ENCODE assay signal across 18 cellular contexts in genomic region chr5:115417076-115417475, GRCh38.
DNase-seq lines count a peak whose midpoint lies in the region; ATAC-seq and TF ChIP-seq lines count a peak whose summit lies in the region.
"Had no signal": no experiment of that assay in that cellular context is flagged by ENCODE, and none has a peak within 500 bp of the region (broad histone marks: within the 10 kb centered on the region; RNA-seq: fewer than 3 reads in every experiment).

No MANE protein-coding gene starts in this region.

- DNase-seq in Calu3 (no peak), medulla oblongata (ENCODE audit: extremely low spot score) (peak; percentile 44), substantia nigra (lab: John Stamatoyannopoulos, UW) (peak in 1 of 49 donors; percentile 7), right lobe of liver (no peak), sigmoid colon (no peak)
- no peak for DNase-seq in stimulated activated naive CD4-positive, alpha-beta T cell treated with Interleukin-2 at 50 U/mL for 16 hours (lab: John Stamatoyannopoulos, UW)
- DNase-seq: DMS 273 treated with DMSO at 0.1 percent for 48 hours; GF-D8; GOT3; Kasumi-1; NCI-H1105; NCI-H1694 treated with DMSO at 0.1 percent for 48 hours; NCI-H345; NK-92 treated with Interleukin-12 subunit alpha and Interleukin-12 subunit beta, amount 100 ng/mL, for 24 hours; RPMI8226 had no signal

- 42% methylated on average over 2 of the region's 3 CpGs for WGBS in right lobe of liver (ENCODE audit: insufficient coverage, low coverage, low lambda C conversion rate, missing lambda C conversion rate)
- WGBS in sigmoid colon, 2 donors = 84 to 93% methylated on average over 3 of the region's 3 CpGs

- no peaks in the 10 kb centered on the region for H3K4me1 ChIP-seq in right lobe of liver
- H3K4me1 ChIP-seq in sigmoid colon = peaks cover 0 to 20% (median 9%) of the 10 kb centered on the region in 4 donors

- CTCF ChIA-PET in Calu3 (lab: Charles Lee) = interaction anchor here (0.6 to 1.2 kb wide), 2 partner anchors 9 to 24 kb away, joined by 3 read pairs; no protein-coding TSS in a partner anchor

- no TSS peak for BruUV-seq in Calu3 (replicated peaks; lab: Mats Ljungman, UMichigan)

- TF ChIP-seq CTCF in Calu3 (IDR thresholded peaks at IDR 0.05; ENCODE audit: unreplicated experiment) (no peak), right lobe of liver (IDR thresholded peaks at IDR 0.05) (no peak), sigmoid colon (IDR thresholded peaks at IDR 0.05) (no peak)

- ATAC-seq in right lobe of liver (no peak), GM18909 (IDR thresholded peaks at IDR 0.05; ENCODE audit: poor library complexity, unreplicated experiment) (no peak)

- peaks cover 74% of the 10 kb centered on the region for H3K4me1 Mint-ChIP-seq in Calu3 (ENCODE audit: low read depth, unreplicated experiment)

- H3K27me3 ChIP-seq in right lobe of liver = no peaks in the 10 kb centered on the region
- no peaks in the 10 kb centered on the region for H3K27me3 ChIP-seq in sigmoid colon

- TF ChIP-seq POLR2A in right lobe of liver (IDR thresholded peaks at IDR 0.05) (no peak), sigmoid colon (IDR thresholded peaks at IDR 0.05) (no peak)

- peak overlapping the region; percentile 96 for H3K27ac Mint-ChIP-seq in Calu3 (ENCODE audit: unreplicated experiment)
- H3K27ac Mint-ChIP-seq: IgD-negative memory B cell had no signal

- intact Hi-C loops in Calu3 (cut with micrococcal nuclease; ENCODE audit: unreplicated experiment) = loop anchor here (5.0 kb wide), 1 partner anchor 115 kb away; no protein-coding TSS in a partner anchor
- intact Hi-C loops in right lobe of liver (cut with DNase I) = no loop called here
- intact Hi-C loops in sigmoid colon (cut with DNase I) = no loop called here

- H3K36me3 Mint-ChIP-seq in Calu3 (ENCODE audit: insufficient read depth, unreplicated experiment) = peaks cover 25% of the 10 kb centered on the region
- H3K36me3 Mint-ChIP-seq: IgD-negative memory B cell had no signal

- no peak overlapping the region for H3K4me3 ChIP-seq in right lobe of liver
- no peak overlapping the region for H3K4me3 ChIP-seq in sigmoid colon

- H3K9me3 ChIP-seq in right lobe of liver (no peaks in the 10 kb centered on the region), sigmoid colon (no peaks in the 10 kb centered on the region)

- no peak for TF ChIP-seq EP300 in sigmoid colon (IDR thresholded peaks at IDR 0.05)

- H3K36me3 ChIP-seq in right lobe of liver = no peaks in the 10 kb centered on the region
- H3K36me3 ChIP-seq in sigmoid colon = no peaks in the 10 kb centered on the region

- peak overlapping the region; percentile 41 for H3K27ac ChIP-seq in cingulate gyrus (ENCODE audit: low read depth, low read length)
- H3K27ac ChIP-seq in substantia nigra (ENCODE audit: low read depth, low read length, poor library complexity, severe bottlenecking) = peak overlapping the region; percentile 54
- no peak overlapping the region for H3K27ac ChIP-seq in right lobe of liver
- H3K27ac ChIP-seq in sigmoid colon = no peak overlapping the region

- H3K27me3 Mint-ChIP-seq in Calu3 (ENCODE audit: unreplicated experiment) = no peaks in the 10 kb centered on the region
- H3K27me3 Mint-ChIP-seq: IgD-negative memory B cell had no signal

- no peak overlapping the region for H3K4me3 Mint-ChIP-seq in Calu3 (ENCODE audit: low read depth, unreplicated experiment)
- H3K4me3 Mint-ChIP-seq: IgD-negative memory B cell had no signal

- peaks cover 4% of the 10 kb centered on the region for H3K9me3 Mint-ChIP-seq in Calu3 (ENCODE audit: low read depth, unreplicated experiment)
- H3K9me3 Mint-ChIP-seq: IgD-negative memory B cell had no signal

Comparison
In these comparisons a context has a peak if more than half of its experiments do, and no peak if none do; other contexts are left out.
1. H3K27ac ChIP-seq: peak in cingulate gyrus (single experiment) and substantia nigra (single experiment); none in right lobe of liver (0 of 3) and sigmoid colon (0 of 4).